Comparison of ENCODE assay signal across 8 cellular contexts in the genomic region with DNA sequence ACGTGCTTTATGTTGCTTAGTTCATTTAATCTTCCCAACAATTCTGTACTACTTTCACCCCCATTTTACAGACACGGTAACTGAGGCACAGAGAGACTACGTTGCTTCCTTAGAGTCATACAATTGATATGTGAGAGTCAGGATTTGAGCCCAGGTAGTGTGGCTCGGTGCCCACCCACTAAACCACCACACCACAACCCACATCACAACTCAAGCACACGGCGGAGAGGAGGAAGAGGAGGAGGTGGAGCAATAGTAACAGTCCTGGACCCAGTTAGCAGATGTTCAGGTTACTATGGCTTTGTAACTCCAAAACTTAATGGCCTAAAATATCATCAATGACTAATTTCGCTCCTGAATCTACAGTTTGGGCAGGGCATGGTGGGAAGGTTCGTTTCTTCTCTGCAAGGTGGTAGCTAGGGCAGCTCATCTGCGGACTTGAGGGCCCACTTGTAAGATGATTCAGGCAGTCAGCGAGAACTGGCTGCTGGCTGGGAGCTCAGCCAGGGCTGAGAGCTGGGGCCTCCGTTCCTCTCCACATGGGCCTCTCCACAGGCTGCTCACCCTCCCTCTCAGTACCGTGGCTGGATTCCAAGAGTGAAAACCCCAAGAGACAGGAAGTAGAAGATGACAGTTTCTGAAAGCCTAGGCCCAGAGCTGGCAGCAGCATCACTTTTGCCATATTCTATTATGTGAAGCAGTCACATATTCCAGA.
DNase-seq lines count a peak whose midpoint lies in the region; ATAC-seq and TF ChIP-seq lines count a peak whose summit lies in the region.

No MANE protein-coding gene starts in this region.

- H3F3A ChIP-seq in smooth muscle cell (ENCODE audit: low read depth): peaks cover 6% of the 10 kb centered on the region

- H3K9ac ChIP-seq in smooth muscle cell (ENCODE audit: low read depth): no peak overlapping the region

- H3K36me3 ChIP-seq in SJSA1 (no peaks in the 10 kb centered on the region), heart right ventricle (no peaks in the 10 kb centered on the region), smooth muscle cell (ENCODE audit: low read depth) (no peaks in the 10 kb centered on the region)

- H3K4me3 ChIP-seq in SJSA1: no peak overlapping the region
- H3K4me3 ChIP-seq in heart right ventricle: no peak overlapping the region
- H3K4me3 ChIP-seq in smooth muscle cell: no peak overlapping the region

- H3K27me3 Mint-ChIP-seq in activated naive CD8-positive, alpha-beta T cell treated with anti-CD3 and anti-CD28 coated beads for 36 hours: no peaks in the 10 kb centered on the region

- H3K4me1 Mint-ChIP-seq in activated naive CD8-positive, alpha-beta T cell treated with anti-CD3 and anti-CD28 coated beads for 36 hours: peaks cover 33% of the 10 kb centered on the region

- no peak overlapping the region for H3K4me2 ChIP-seq in smooth muscle cell

- H2AFZ ChIP-seq in smooth muscle cell (ENCODE audit: low read depth): no peak overlapping the region

- intact Hi-C loops in heart right ventricle (cut with DNase I): loop anchor here in 1 of 10 donors (5.0 kb wide), 1 partner anchor 43 kb away; no protein-coding TSS in a partner anchor

- peak overlapping the region; percentile 7 for H3K4me3 Mint-ChIP-seq in activated naive CD8-positive, alpha-beta T cell treated with anti-CD3 and anti-CD28 coated beads for 36 hours

- H3K36me3 Mint-ChIP-seq in activated naive CD8-positive, alpha-beta T cell treated with anti-CD3 and anti-CD28 coated beads for 36 hours: peaks cover 3% of the 10 kb centered on the region

- H3K9me3 ChIP-seq in SJSA1 (replicated peaks): no peaks in the 10 kb centered on the region
- peaks cover 0 to 22% (median 0%) of the 10 kb centered on the region in 11 donors for H3K9me3 ChIP-seq in heart right ventricle
- H3K9me3 ChIP-seq in smooth muscle cell (replicated peaks; ENCODE audit: low read depth): no peaks in the 10 kb centered on the region

- H3K9me3 Mint-ChIP-seq in activated naive CD8-positive, alpha-beta T cell treated with anti-CD3 and anti-CD28 coated beads for 36 hours: peaks cover 3% of the 10 kb centered on the region

- DNase-seq in SJSA1 (ENCODE audit: low read depth in 1 of 2, low spot score in 2 of 2) (peak; percentile 74 to 80), heart right ventricle (peak; percentile 81 to 92), smooth muscle cell (lab: John Stamatoyannopoulos, UW; ENCODE audit: unreplicated experiment) (peak; percentile 29), NAMALWA (ENCODE audit: low spot score) (no peak)
- DNase-seq in activated naive CD8-positive, alpha-beta T cell treated with anti-CD3 and anti-CD28 coated beads for 36 hours: peak; percentile 85

- no peaks in the 10 kb centered on the region for H3K79me2 ChIP-seq in smooth muscle cell (ENCODE audit: low read depth)

- peak overlapping the region; percentile 80 for H3K27ac Mint-ChIP-seq in activated naive CD8-positive, alpha-beta T cell treated with anti-CD3 and anti-CD28 coated beads for 36 hours

- no peaks in the 10 kb centered on the region for H3K27me3 ChIP-seq in SJSA1 (replicated peaks)
- H3K27me3 ChIP-seq in heart right ventricle: no peaks in the 10 kb centered on the region
- H3K27me3 ChIP-seq in smooth muscle cell (ENCODE audit: low read depth): no peaks in the 10 kb centered on the region

- H3K27ac ChIP-seq in SJSA1: no peak overlapping the region
- peak overlapping the region in 7 of 10 donors; percentile 16 to 59 (median 37) for H3K27ac ChIP-seq in heart right ventricle
- no peak overlapping the region for H3K27ac ChIP-seq in smooth muscle cell (ENCODE audit: low read depth)

- ATAC-seq in GM18861 (IDR thresholded peaks at IDR 0.05; ENCODE audit: unreplicated experiment) (peak; percentile 61), HG03460 (IDR thresholded peaks at IDR 0.05; ENCODE audit: unreplicated experiment) (peak; percentile 73), heart right ventricle (peak; percentile 84 to 94 (median 91)), GM19395 (IDR thresholded peaks at IDR 0.05; ENCODE audit: unreplicated experiment) (no peak)

- TF ChIP-seq CTCF in heart right ventricle (IDR thresholded peaks at IDR 0.05): no peak
- TF ChIP-seq CTCF in smooth muscle cell (IDR thresholded peaks at IDR 0.05; ENCODE audit: borderline replicate concordance, insufficient read depth, poor library complexity, severe bottlenecking): no peak

- H4K20me1 ChIP-seq in smooth muscle cell (ENCODE audit: low read depth): no peaks in the 10 kb centered on the region

- peaks cover 10% of the 10 kb centered on the region for H3K4me1 ChIP-seq in SJSA1 (replicated peaks)
- peaks cover 0 to 44% (median 25%) of the 10 kb centered on the region in 9 donors for H3K4me1 ChIP-seq in heart right ventricle
- peaks cover 11% of the 10 kb centered on the region for H3K4me1 ChIP-seq in smooth muscle cell (ENCODE audit: low read depth)

- 44 to 45% methylated on average over 12 of the region's 12 CpGs for WGBS in heart right ventricle, 2 donors
- WGBS in smooth muscle cell (ENCODE audit: low lambda C conversion rate): 69% methylated on average over 12 of the region's 12 CpGs

Comparison
In these comparisons a context has a peak if more than half of its experiments do, and no peak if none do; other contexts are left out.
1. H3K27ac ChIP-seq: peak in heart right ventricle (7 of 10); none in SJSA1 (single experiment) and smooth muscle cell (single experiment).